ENCODE assay signal across 14 cellular contexts in the genomic region with DNA sequence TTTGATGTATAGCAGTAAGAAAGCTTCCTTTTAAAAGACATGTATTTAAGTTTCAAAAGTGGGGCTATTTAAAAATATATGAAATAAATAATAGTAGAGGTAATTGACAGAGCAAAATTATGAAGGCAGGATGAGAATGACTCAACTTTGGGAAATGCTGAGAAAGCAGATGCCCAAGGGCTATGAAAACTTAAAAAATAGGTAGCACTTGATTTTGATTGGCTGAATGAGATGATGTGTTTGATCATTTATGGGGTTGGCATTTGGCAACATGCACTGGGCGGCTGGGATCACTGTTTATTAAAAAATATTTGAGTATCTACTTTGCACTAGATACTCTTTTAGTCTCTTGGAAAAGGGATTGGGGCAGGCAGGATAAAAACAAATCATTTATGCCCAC. TPM values are rescaled to one million over a fixed set of nuclear protein-coding genes. Genes with fewer than 3 reads are reported as not detected.
DNase-seq lines count a peak whose midpoint lies in the region; ATAC-seq, FAIRE-seq and TF ChIP-seq lines count a peak whose summit lies in the region.
"Not testable (repeated sequence)": the region's sequence is repeated elsewhere in the genome, so short reads cannot be mapped to it uniquely, and the experiment has no call there.
"Had no signal": no experiment of that assay in that cellular context is flagged by ENCODE, and none has a peak within 500 bp of the region (broad histone marks: within the 10 kb centered on the region; RNA-seq: fewer than 3 reads in every experiment).

No MANE protein-coding gene starts in this region.

- not testable (repeated sequence) for H3K36me3 Mint-ChIP-seq in HFFc6 (ENCODE audit: low read depth)

- not testable (repeated sequence) for H2AFZ ChIP-seq in PC-3 (ENCODE audit: low read length)

- not testable (repeated sequence) for H3K27ac ChIP-seq in PC-3 (ENCODE audit: low read length); RWPE2 (ENCODE audit: poor library complexity, severe bottlenecking); foreskin keratinocyte

- intact Hi-C loops in PC-3 (cut with micrococcal nuclease) = not testable (repeated sequence)

- H3K4me1 ChIP-seq in PC-3 (ENCODE audit: insufficient read depth, low read length); RWPE2 (ENCODE audit: insufficient read depth, poor library complexity, severe bottlenecking); foreskin keratinocyte: not testable (repeated sequence)

- CTCF ChIA-PET in PC-3 (lab: Charles Lee) = not testable (repeated sequence)

- H3K27me3 ChIP-seq in PC-3 (ENCODE audit: low read length); RWPE2 (ENCODE audit: insufficient read depth, poor library complexity, severe bottlenecking); bronchial epithelial cell (ENCODE audit: control insufficient read depth, insufficient read depth, low read length); foreskin keratinocyte: not testable (repeated sequence)

- not testable (repeated sequence) for FAIRE-seq in bronchial epithelial cell (lab: Jason Lieb, UNC)

- H3K4me1 Mint-ChIP-seq in HFFc6 (ENCODE audit: low read depth) = not testable (repeated sequence)

- not testable (repeated sequence) for H3K9me2 ChIP-seq in PC-3 (replicated peaks; ENCODE audit: low read length)

- peak; percentile 62 for ATAC-seq in PC-3
- peak; percentile 50; the same call in 1 of the 3 replicates for ATAC-seq in RWPE2 (ENCODE audit: low read depth)
- peak; percentile 58 for ATAC-seq in foreskin keratinocyte

- H3K4me3 ChIP-seq in PC-3 (ENCODE audit: low read length); RWPE2 (ENCODE audit: severe bottlenecking); bronchial epithelial cell (ENCODE audit: low read depth, low read length): not testable (repeated sequence)

- H3K9me3 Mint-ChIP-seq in HFFc6 = not testable (repeated sequence)

- not testable (repeated sequence) for H3K36me3 ChIP-seq in PC-3 (ENCODE audit: low read depth, low read length); RWPE2 (ENCODE audit: low read depth); bronchial epithelial cell (ENCODE audit: control insufficient read depth, insufficient read depth, low read length)

- not testable (repeated sequence) for H3K27ac Mint-ChIP-seq in HFFc6

- H4K20me1 ChIP-seq in PC-3 (ENCODE audit: low read length) = not testable (repeated sequence)

- not testable (repeated sequence) for BruUV-seq in PC-3 (replicated peaks; lab: Mats Ljungman, UMichigan)

- TF ChIP-seq CTCF in HFFc6 (IDR thresholded peaks at IDR 0.05); PC-3 (conservative IDR thresholded peaks at IDR 0.05; ENCODE audit: low read depth, low read length); RWPE2 (IDR thresholded peaks at IDR 0.05; ENCODE audit: poor library complexity, severe bottlenecking); bronchial epithelial cell (IDR thresholded peaks at IDR 0.05; ENCODE audit: insufficient read depth, low read length, severe bottlenecking); foreskin keratinocyte (conservative IDR thresholded peaks at IDR 0.05): not testable (repeated sequence)

- POLR2A ChIA-PET in PC-3 (lab: Charles Lee; ENCODE audit: unreplicated experiment) = not testable (repeated sequence)

- H3K9ac ChIP-seq in PC-3 (ENCODE audit: low read length) = not testable (repeated sequence)

- H3K4me2 ChIP-seq in PC-3 (ENCODE audit: low read length) = not testable (repeated sequence)

- H3K79me2 ChIP-seq in PC-3 (ENCODE audit: low read length) = not testable (repeated sequence)

- peak; percentile 16 for DNase-seq in EL
- DNase-seq in HFFc6 = peak; percentile 16
- DNase-seq in PC-3 = peak; percentile 42
- DNase-seq in RWPE2 (ENCODE audit: low spot score) = not testable (repeated sequence)
- peak; percentile 31 for DNase-seq in bronchial epithelial cell (ENCODE audit: low read depth)
- DNase-seq in foreskin keratinocyte = peak in 1 of 2 donors; percentile 33

- H3K4me3 Mint-ChIP-seq in HFFc6 = not testable (repeated sequence)

- H3F3A ChIP-seq in PC-3 (ENCODE audit: low read length, unreplicated experiment) = not testable (repeated sequence)

- not testable (repeated sequence) for H3K27me3 Mint-ChIP-seq in HFFc6 (ENCODE audit: insufficient read depth)

- H3K9me3 ChIP-seq in PC-3 (ENCODE audit: low read length); RWPE2 (ENCODE audit: severe bottlenecking): not testable (repeated sequence)

RNA-seq across cellular contexts. Expression of a gene that starts 26.5 kb away (rescaled TPM):
- under 1 TPM in 2 of 6 experiments, not detected in 4; 0.07 to 0.19 TPM for total RNA-seq in HFFc6 (2021; fragmentation: NEBNext Ultra II Directional; extraction: Animal tissue kit (Norgen Biotek cat#: 25700))
- 0.33 TPM in 1 of 2 replicates, not detected in the other for total RNA-seq in PC-3 (2014; rRNA removed)
- 0.13 and 0.26 TPM in 2 replicates for total RNA-seq in bronchial epithelial cell
- 0.03 and 0.11 TPM in 2 replicates for total RNA-seq in foreskin keratinocyte
- 0.02 TPM in 2 replicates for polyA plus RNA-seq in foreskin keratinocyte
- total RNA-seq: A172; A673; CD4-positive, alpha-beta T cell; CD4-positive, CD25-positive, alpha-beta regulatory T cell; CD8-positive, alpha-beta T cell had no signal
- polyA plus RNA-seq: CD14-positive monocyte; CD4-positive, alpha-beta memory T cell; CD8-positive, alpha-beta memory T cell had no signal
